ENCODE assay signal across 7 cellular contexts in the genomic region with DNA sequence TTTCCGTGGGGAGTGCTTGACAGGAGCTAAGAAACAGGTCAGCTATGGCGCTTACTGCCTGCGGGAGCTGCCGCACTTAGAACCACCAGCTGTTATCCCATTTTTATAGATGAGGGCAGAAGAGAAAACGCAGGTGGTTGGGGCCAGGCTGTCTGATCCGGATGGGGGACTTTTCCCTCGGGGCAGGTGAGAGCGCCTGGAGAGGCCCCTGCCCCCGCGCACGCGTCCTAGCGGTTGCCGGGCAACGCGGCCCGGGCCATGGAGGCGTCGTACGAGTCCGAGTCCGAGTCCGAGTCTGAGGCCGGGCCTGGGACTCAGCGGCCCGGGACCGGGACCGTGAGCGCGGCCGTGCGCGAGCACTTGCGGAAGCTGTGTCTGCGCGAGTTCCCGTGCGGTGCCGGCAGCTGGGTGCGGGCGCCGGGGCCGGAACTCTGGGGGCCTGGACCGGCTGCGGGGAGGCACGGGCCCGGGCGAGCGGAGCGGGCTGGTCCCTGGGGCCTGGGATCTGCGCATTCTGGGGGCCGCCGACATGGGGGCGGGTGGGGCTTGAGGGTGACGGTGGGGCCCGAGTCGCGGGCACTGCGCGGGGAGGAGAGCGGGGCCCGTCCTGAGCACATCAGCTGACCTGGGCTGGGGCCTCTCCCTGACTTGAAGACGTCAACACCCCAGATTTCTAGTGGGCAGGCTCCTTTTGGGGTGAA. TPM values are rescaled to one million over a fixed set of nuclear protein-coding genes. Genes with fewer than 3 reads are reported as not detected.
DNase-seq lines count a peak whose midpoint lies in the region; ATAC-seq, FAIRE-seq and TF ChIP-seq lines count a peak whose summit lies in the region.

TSS of gene LRRC43 (plus strand) at position 237 of the 701 bp plus-strand sequence. CDS start at position 259, 22 bp downstream.

- H3K27ac Mint-ChIP-seq in brain, result peak within 1 kb of the TSS in 4 of 5 experiments; percentile 30 to 86 (median 62)

- H3K4me3 ChIP-seq in OCI-LY7 (ENCODE audit: low read depth, low read length, poor library complexity, severe bottlenecking) (no peak within 1 kb of the TSS), kidney (ENCODE audit: low read length in 2 of 2) (peak within 1 kb of the TSS; percentile 64 to 66)

- peaks cover 33% of the 10 kb centered on the region for H3K27me3 Mint-ChIP-seq in brain

- no peaks in the 10 kb centered on the region for H4K20me1 ChIP-seq in OCI-LY7 (ENCODE audit: insufficient read depth, low read length)

- DNase-seq in GM18507 (ENCODE audit: extremely low spot score, insufficient read length, low read depth) (peak; percentile 14), OCI-LY7 (ENCODE audit: low spot score) (no peak), kidney (peak; percentile 78), NOMO-1 (lab: John Stamatoyannopoulos, UW; ENCODE audit: unreplicated experiment in 2 of 2) (no peak)
- DNase-seq in stimulated activated CD8-positive, alpha-beta memory T cell treated with anti-CD3 and anti-CD28 coated beads, Interleukin-4, amount 100 ng/mL, for 24 hours (ENCODE audit: low read depth), result peak; percentile 15

- H3K4me2 ChIP-seq in OCI-LY7 (ENCODE audit: low read length), result peak within 1 kb of the TSS; percentile 11; the same call in 1 of the 2 replicates

- H3K4me3 Mint-ChIP-seq in brain, result peak within 1 kb of the TSS; percentile 80 to 86 (median 84)

- no peaks in the 10 kb centered on the region for H3K9me2 ChIP-seq in OCI-LY7 (ENCODE audit: insufficient read depth, low read length)

- peak within 1 kb of the TSS in 1 of 2 donors; percentile 67 for H3K9ac ChIP-seq in kidney (ENCODE audit: low read length in 2 of 2)

- CTCF ChIA-PET in OCI-LY7 (lab: Charles Lee; ENCODE audit: unreplicated experiment), result no interaction called here

- no TSS peak for BruUV-seq in OCI-LY7 (replicated peaks; lab: Mats Ljungman, UMichigan)

- POLR2A ChIA-PET in OCI-LY7 (lab: Charles Lee), result interaction anchor here (0.6 kb wide), 1 partner anchor 86 kb away, joined by 3 read pairs; no protein-coding TSS in a partner anchor

- ATAC-seq in GM18858 (IDR thresholded peaks at IDR 0.05; ENCODE audit: unreplicated experiment), result no peak

- no peaks in the 10 kb centered on the region for H3K79me2 ChIP-seq in OCI-LY7 (ENCODE audit: insufficient read depth, low read depth, low read length)

- peaks cover 4% of the 10 kb centered on the region for H3K4me1 Mint-ChIP-seq in brain

- H3K9me3 ChIP-seq in OCI-LY7 (ENCODE audit: low read length) (no peaks in the 10 kb centered on the region), kidney (ENCODE audit: control insufficient read depth in 1 of 2, low read length in 2 of 2) (no peaks in the 10 kb centered on the region)

- intact Hi-C loops in OCI-LY7 (cut with micrococcal nuclease; ENCODE audit: unreplicated experiment), result no loop called here
- intact Hi-C loops in kidney (cut with DNase I), result no loop called here

- TF ChIP-seq CTCF in OCI-LY7 (conservative IDR thresholded peaks at IDR 0.05; ENCODE audit: low read length), result no peak
- TF ChIP-seq CTCF in brain (conservative IDR thresholded peaks at IDR 0.05), result no peak
- no peak for TF ChIP-seq CTCF in kidney (IDR thresholded peaks at IDR 0.05; ENCODE audit: borderline replicate concordance, extremely low read depth, insufficient read depth)

- H3K9me3 Mint-ChIP-seq in brain, result peaks cover 0 to 3% (median 0%) of the 10 kb centered on the region in 5 experiments

- H2AFZ ChIP-seq in OCI-LY7 (ENCODE audit: low read length), result no peak within 1 kb of the TSS

- H3K4me1 ChIP-seq in OCI-LY7 (ENCODE audit: insufficient read depth, low read length, poor library complexity, severe bottlenecking) (no peaks in the 10 kb centered on the region), kidney (ENCODE audit: control insufficient read depth in 1 of 2, insufficient read depth in 1 of 2, low read depth in 1 of 2, low read length in 2 of 2) (no peaks in the 10 kb centered on the region)

- H3K27ac ChIP-seq in OCI-LY7 (ENCODE audit: low read depth, low read length, poor library complexity, severe bottlenecking) (no peak within 1 kb of the TSS), kidney (ENCODE audit: low read depth in 2 of 2, low read length in 2 of 2) (no peak within 1 kb of the TSS)

- H3K36me3 ChIP-seq in OCI-LY7 (ENCODE audit: insufficient read depth, low read length) (no peaks in the 10 kb centered on the region), kidney (ENCODE audit: control insufficient read depth in 1 of 2, insufficient read depth in 2 of 2, low read length in 2 of 2) (no peaks in the 10 kb centered on the region)

- H3K36me3 Mint-ChIP-seq in brain, result no peaks in the 10 kb centered on the region

- FAIRE-seq in GM18507 (lab: Jason Lieb, UNC) (no peak), kidney (lab: Jason Lieb, UNC) (no peak)

RNA-seq across cellular contexts. Expression of gene LRRC43, which starts in this region (rescaled TPM):
- not detected in 2 replicates for total RNA-seq in OCI-LY7 (2014; rRNA removed; shearing (Covaris generic))
- total RNA-seq in OCI-LY7 (2022) (not detected in 2 replicates), kidney (4.8 TPM)
- polyA plus RNA-seq in brain (ENCODE audit: insufficient read depth, low read depth, low replicate concordance) (1.7 TPM), kidney (ENCODE audit: insufficient read depth, low read depth, low replicate concordance) (7.9 TPM)

Comparison
In these comparisons a context has a peak if more than half of its experiments do, and no peak if none do; other contexts are left out.
1. DNase-seq: peak in GM18507 (single experiment), kidney (single experiment) and stimulated activated CD8-positive, alpha-beta memory T cell treated with anti-CD3 and anti-CD28 coated beads, Interleukin-4, amount 100 ng/mL, for 24 hours (single experiment); none in OCI-LY7 (single experiment) and NOMO-1 (0 of 2).